Comparison of ENCODE assay signal across 22 cellular contexts in genomic region chr5:123182072-123182471, GRCh38.
"Had no signal": no experiment of that assay in that cellular context is flagged by ENCODE, and none has a peak within 500 bp of the region (broad histone marks: within the 10 kb centered on the region; RNA-seq: fewer than 3 reads in every experiment).

No MANE protein-coding gene starts in this region.

- H3K27ac Mint-ChIP-seq: activated CD4-positive, alpha-beta T cell treated with anti-CD3 and anti-CD28 coated beads for 36 hours; activated CD8-positive, alpha-beta memory T cell treated with anti-CD3 and anti-CD28 coated beads, Interleukin-2, amount 10 ng/mL, durations not matched to agents 7 days and 5 days; activated CD8-positive, alpha-beta T cell treated with anti-CD3 and anti-CD28 coated beads, Interleukin-2, amount 10 ng/mL, durations not matched to agents 7 days and 5 days; activated naive CD4-positive, alpha-beta T cell treated with anti-CD3 and anti-CD28 coated beads, Interleukin-2, amount 50 U/mL, for 24 hours; activated T-helper 2 cell treated with anti-CD3 and anti-CD28 coated beads, Interferon-gamma antibody, Interleukin-2, Interleukin-4, amounts not matched to agents 10 μg/mL and 5 μg/mL and 100 μg/mL, durations not matched to agents 14 hours and 24 hours and 36 hours; nephron; stimulated activated naive B cell treated with anti-CD40 and anti-IgM and Interleukin-4, amounts not matched to agents 10 μg/mL and 1 μg/mL and 100 μg/mL, for 72 hours; T-cell had no signal

- H3K4me1 ChIP-seq: tibial nerve had no signal

- H3K27ac ChIP-seq: epithelial cell of prostate, skin epidermis, tibial nerve had no signal

- ATAC-seq: activated CD4-positive, alpha-beta T cell treated with anti-CD3 and anti-CD28 coated beads for 36 hours; activated CD8-positive, alpha-beta memory T cell treated with anti-CD3 and anti-CD28 coated beads, Interleukin-2, amount 10 ng/mL, durations not matched to agents 7 days and 5 days; activated CD8-positive, alpha-beta T cell treated with anti-CD3 and anti-CD28 coated beads, Interleukin-2, amount 10 ng/mL, durations not matched to agents 7 days and 5 days; left colon; sciatic nerve; T-cell had no signal

- H3K36me3 ChIP-seq: stomach, tibial nerve had no signal

- H3K36me3 Mint-ChIP-seq: activated CD8-positive, alpha-beta memory T cell treated with anti-CD3 and anti-CD28 coated beads, Interleukin-2, amount 10 ng/mL, durations not matched to agents 7 days and 5 days; activated naive CD4-positive, alpha-beta T cell treated with anti-CD3 and anti-CD28 coated beads, Interleukin-2, amount 50 U/mL, for 24 hours; stimulated activated naive B cell treated with anti-CD40 and anti-IgM and Interleukin-4, amounts not matched to agents 10 μg/mL and 1 μg/mL and 100 μg/mL, for 72 hours; T-cell had no signal

- H3K27me3 ChIP-seq: stomach, tibial nerve had no signal

- DNase-seq: activated CD4-positive, alpha-beta T cell treated with anti-CD3 and anti-CD28 coated beads for 36 hours; activated CD4-positive, CD25-positive, alpha-beta regulatory T cell; activated CD8-positive, alpha-beta memory T cell treated with anti-CD3 and anti-CD28 coated beads, Interleukin-2, amount 10 ng/mL, durations not matched to agents 7 days and 5 days; activated CD8-positive, alpha-beta T cell treated with anti-CD3 and anti-CD28 coated beads, Interleukin-2, amount 10 ng/mL, durations not matched to agents 7 days and 5 days; activated T-cell treated with anti-CD3 and anti-CD28 coated beads, Interleukin-2, amount 50 U/mL, for 48 hours; effector CD8-positive, alpha-beta T cell; hippocampal formation; left colon; posterior cingulate gyrus; stimulated activated CD4-positive, alpha-beta T cell treated with anti-CD3 and anti-CD28 coated beads, Interleukin-4, amount 100 ng/mL, for 4 hours; stimulated activated CD8-positive, alpha-beta memory T cell treated with anti-CD3 and anti-CD28 coated beads, Interleukin-4, amount 100 ng/mL, for 48 hours; stimulated activated naive B cell treated with anti-CD40 and anti-IgM and Interleukin-4, amounts not matched to agents 10 μg/mL and 1 μg/mL and 100 μg/mL, for 72 hours; stomach; T-cell had no signal

- H3K4me3 ChIP-seq: lung, skin epidermis, stomach, tibial nerve had no signal

- H3K9me3 Mint-ChIP-seq: activated naive CD4-positive, alpha-beta T cell treated with anti-CD3 and anti-CD28 coated beads, Interleukin-2, amount 50 U/mL, for 24 hours; activated T-helper 2 cell treated with anti-CD3 and anti-CD28 coated beads, Interferon-gamma antibody, Interleukin-2, Interleukin-4, amounts not matched to agents 10 μg/mL and 5 μg/mL and 100 μg/mL, durations not matched to agents 14 hours and 24 hours and 36 hours; nephron; stimulated activated naive B cell treated with anti-CD40 and anti-IgM and Interleukin-4, amounts not matched to agents 10 μg/mL and 1 μg/mL and 100 μg/mL, for 72 hours; T-cell had no signal

- H3K9me3 ChIP-seq: stomach, tibial nerve had no signal
